ENCODE assay signal across 10 cellular contexts in genomic region chr21:27802816-27803475, GRCh38.
DNase-seq lines count a peak whose midpoint lies in the region; ATAC-seq, FAIRE-seq and TF ChIP-seq lines count a peak whose summit lies in the region.
"Had no signal": no experiment of that assay in that cellular context is flagged by ENCODE, and none has a peak within 500 bp of the region (broad histone marks: within the 10 kb centered on the region; RNA-seq: fewer than 3 reads in every experiment).

No MANE protein-coding gene starts in this region.

- H3K4me3 ChIP-seq in spleen: no peak overlapping the region

- TF ChIP-seq CTCF in spleen (IDR thresholded peaks at IDR 0.05 in 8 of 11, conservative IDR thresholded peaks at IDR 0.05 in 3 of 11): peak in 7 of 11 experiments; percentile 25 to 56 (median 51)

- no peak overlapping the region for H3K27ac ChIP-seq in spleen

- no peaks in the 10 kb centered on the region for H3K27me3 ChIP-seq in spleen (replicated peaks in 1 of 7)

- H3K4me1 ChIP-seq in spleen: no peaks in the 10 kb centered on the region

- H3K9me3 ChIP-seq in T-helper 17 cell (ENCODE audit: control insufficient read depth, low read length, poor library complexity, severe bottlenecking): no peaks in the 10 kb centered on the region
- H3K9me3 ChIP-seq in spleen: no peaks in the 10 kb centered on the region

- WGBS in spleen, 5 donors: 46 to 52% (median 47%) methylated on average over 7 of the region's 7 CpGs

- H3K27me3 Mint-ChIP-seq in T-helper 17 cell: peaks cover 12% of the 10 kb centered on the region
- no peaks in the 10 kb centered on the region for H3K27me3 Mint-ChIP-seq in effector memory CD8-positive, alpha-beta T cell
- H3K27me3 Mint-ChIP-seq: dendritic cell treated with granulocyte-macrophage colony-stimulating factor and Interleukin-4, amounts not matched to agents 40 ng/mL and 50 ng/mL, for 4 days had no signal

- intact Hi-C loops in spleen (cut with DNase I; ENCODE audit: low total_unique reads): no loop called here

- no peak overlapping the region for H3K27ac Mint-ChIP-seq in T-helper 17 cell
- no peak overlapping the region for H3K27ac Mint-ChIP-seq in effector memory CD8-positive, alpha-beta T cell
- H3K27ac Mint-ChIP-seq: dendritic cell treated with granulocyte-macrophage colony-stimulating factor and Interleukin-4, amounts not matched to agents 40 ng/mL and 50 ng/mL, for 4 days; stimulated activated effector memory CD8-positive, alpha-beta T cell treated with anti-CD3 and anti-CD28 coated beads, Interleukin-12 subunit alpha, Interleukin-12 subunit beta, amount 100 ng/mL, for 72 hours had no signal

- peaks cover 7% of the 10 kb centered on the region for H3K4me1 Mint-ChIP-seq in T-helper 17 cell
- no peaks in the 10 kb centered on the region for H3K4me1 Mint-ChIP-seq in effector memory CD8-positive, alpha-beta T cell (ENCODE audit: low read depth in 2 of 2)
- H3K4me1 Mint-ChIP-seq: stimulated activated effector memory CD8-positive, alpha-beta T cell treated with anti-CD3 and anti-CD28 coated beads, Interleukin-12 subunit alpha, Interleukin-12 subunit beta, amount 100 ng/mL, for 72 hours had no signal

- peak; percentile 10 for FAIRE-seq in frontal cortex (lab: Jason Lieb, UNC)

- no peaks in the 10 kb centered on the region for H3K36me3 Mint-ChIP-seq in T-helper 17 cell (ENCODE audit: low read depth)
- no peaks in the 10 kb centered on the region for H3K36me3 Mint-ChIP-seq in effector memory CD8-positive, alpha-beta T cell (ENCODE audit: insufficient read depth)
- H3K36me3 Mint-ChIP-seq: stimulated activated effector memory CD8-positive, alpha-beta T cell treated with anti-CD3 and anti-CD28 coated beads, Interleukin-12 subunit alpha, Interleukin-12 subunit beta, amount 100 ng/mL, for 72 hours had no signal

- peak; percentile 41 for ATAC-seq in T-helper 17 cell
- ATAC-seq in effector memory CD8-positive, alpha-beta T cell (replicated peaks): no peak
- ATAC-seq: stimulated activated effector memory CD8-positive, alpha-beta T cell treated with anti-CD3 and anti-CD28 coated beads, Interleukin-12 subunit alpha, Interleukin-12 subunit beta, amount 100 ng/mL, for 72 hours had no signal

- no peaks in the 10 kb centered on the region for H3K36me3 ChIP-seq in spleen

- no peak for TF ChIP-seq POLR2A in spleen (IDR thresholded peaks at IDR 0.05)

- peak; percentile 2 for DNase-seq in activated naive CD4-positive, alpha-beta T cell treated with Interleukin-2 at 50 U/mL for 16 hours
- no peak for DNase-seq in activated naive CD4-positive, alpha-beta T cell treated with anti-CD3 and anti-CD28 coated beads, Interleukin-2, amount 50 U/mL, for 16 hours
- DNase-seq in HS-27A (ENCODE audit: low read depth): peak; percentile 47
- DNase-seq in T-helper 17 cell: no peak
- DNase-seq in frontal cortex (ENCODE audit: low spot score in 2 of 2): peak; percentile 3 to 10
- no peak for DNase-seq in spleen
- DNase-seq in effector memory CD8-positive, alpha-beta T cell: no peak
- DNase-seq in NCI-H128 (lab: John Stamatoyannopoulos, UW; ENCODE audit: unreplicated experiment): no peak

- no peaks in the 10 kb centered on the region for H3K9me3 Mint-ChIP-seq in effector memory CD8-positive, alpha-beta T cell
- H3K9me3 Mint-ChIP-seq: dendritic cell treated with granulocyte-macrophage colony-stimulating factor and Interleukin-4, amounts not matched to agents 40 ng/mL and 50 ng/mL, for 4 days had no signal

- H3K4me3 Mint-ChIP-seq in T-helper 17 cell: no peak overlapping the region
- no peak overlapping the region for H3K4me3 Mint-ChIP-seq in effector memory CD8-positive, alpha-beta T cell
- H3K4me3 Mint-ChIP-seq: dendritic cell treated with granulocyte-macrophage colony-stimulating factor and Interleukin-4, amounts not matched to agents 40 ng/mL and 50 ng/mL, for 4 days; stimulated activated effector memory CD8-positive, alpha-beta T cell treated with anti-CD3 and anti-CD28 coated beads, Interleukin-12 subunit alpha, Interleukin-12 subunit beta, amount 100 ng/mL, for 72 hours had no signal

Comparison
In these comparisons a context has a peak if more than half of its experiments do, and no peak if none do; other contexts are left out.
1. DNase-seq: peak in activated naive CD4-positive, alpha-beta T cell treated with Interleukin-2 at 50 U/mL for 16 hours (single experiment), HS-27A (single experiment) and frontal cortex (2 of 2); none in activated naive CD4-positive, alpha-beta T cell treated with anti-CD3 and anti-CD28 coated beads, Interleukin-2, amount 50 U/mL, for 16 hours (single experiment), T-helper 17 cell (0 of 3), spleen (single experiment), effector memory CD8-positive, alpha-beta T cell (0 of 3) and NCI-H128 (single experiment).